11 cellular contexts compared by ENCODE assay signal in the genomic region with DNA sequence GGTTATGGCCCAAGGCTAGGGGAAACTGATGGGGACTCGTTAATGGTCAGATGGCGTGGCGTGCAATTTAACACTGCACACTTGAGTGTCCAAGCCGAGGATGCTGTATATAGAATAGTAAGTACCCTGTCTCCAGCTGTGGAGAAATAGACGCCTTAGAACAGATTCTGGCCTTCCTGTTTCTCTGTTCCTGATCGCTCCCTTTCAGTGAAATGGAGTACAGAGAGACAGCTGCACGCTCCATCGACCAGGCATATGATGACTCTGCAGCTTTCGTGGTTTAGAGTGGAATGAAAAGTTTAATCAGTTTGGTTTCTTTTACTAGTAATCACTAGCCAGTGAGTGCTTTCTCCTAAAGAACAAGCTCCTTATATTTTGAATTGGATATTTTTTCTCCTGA.
DNase-seq lines count a peak whose midpoint lies in the region; ATAC-seq and TF ChIP-seq lines count a peak whose summit lies in the region.
"Had no signal": no experiment of that assay in that cellular context is flagged by ENCODE, and none has a peak within 500 bp of the region (broad histone marks: within the 10 kb centered on the region; RNA-seq: fewer than 3 reads in every experiment).

No MANE protein-coding gene starts in this region.

- no peak overlapping the region for H3K4ac ChIP-seq in mesenchymal stem cell (ENCODE audit: low read depth in 1 of 2, low read length in 2 of 2)

- H3K4me3 ChIP-seq in GM23338 (no peak overlapping the region), mesenchymal stem cell (ENCODE audit: insufficient read depth in 1 of 2, low read depth in 1 of 2, low read length in 2 of 2) (no peak overlapping the region), Peyer's patch (no peak overlapping the region)

- TF ChIP-seq CTCF in GM23338 (conservative IDR thresholded peaks at IDR 0.05; ENCODE audit: low read depth in 2 of 2) = no peak
- no peak for TF ChIP-seq CTCF in Peyer's patch (IDR thresholded peaks at IDR 0.05)

- no peaks in the 10 kb centered on the region; the same call in 1 of the 2 replicates for H4K20me1 ChIP-seq in GM23338 (replicated peaks; ENCODE audit: insufficient read depth)

- H2BK5ac ChIP-seq in mesenchymal stem cell (ENCODE audit: low read depth, low read length, poor library complexity, severe bottlenecking) = no peak overlapping the region

- WGBS in mesenchymal stem cell = 48% methylated on average over 9 of the region's 9 CpGs

- H4K91ac ChIP-seq in mesenchymal stem cell (ENCODE audit: low read length) = no peak overlapping the region

- no peaks in the 10 kb centered on the region for H3K9me2 ChIP-seq in GM23338 (ENCODE audit: insufficient read depth)

- no peak for ATAC-seq in GM23338
- ATAC-seq in GM18861 (IDR thresholded peaks at IDR 0.05; ENCODE audit: unreplicated experiment) = no peak
- ATAC-seq in activated T-cell treated with anti-CD3 and anti-CD28 coated beads, Interleukin-2, amount 50 U/mL, for 4 hours = no peak

- H3K36me3 ChIP-seq in GM23338 (ENCODE audit: insufficient read depth) = no peaks in the 10 kb centered on the region
- H3K36me3 ChIP-seq in mesenchymal stem cell (ENCODE audit: control insufficient read depth in 1 of 2, insufficient read depth in 2 of 2, low read depth in 1 of 2, low read length in 2 of 2) = peaks cover 0 to 15% of the 10 kb centered on the region in 2 experiments
- peaks cover 0 to 14% (median 0%) of the 10 kb centered on the region in 3 donors for H3K36me3 ChIP-seq in Peyer's patch
- H3K36me3 ChIP-seq: BE2C had no signal

- no peaks in the 10 kb centered on the region for H3K9me3 ChIP-seq in mesenchymal stem cell (ENCODE audit: control insufficient read depth, low read length)
- no peaks in the 10 kb centered on the region for H3K9me3 ChIP-seq in Peyer's patch
- H3K9me3 ChIP-seq: BE2C had no signal

- no peaks in the 10 kb centered on the region for H3K9me3 Mint-ChIP-seq in GM23338
- no peaks in the 10 kb centered on the region for H3K9me3 Mint-ChIP-seq in activated T-cell treated with anti-CD3 and anti-CD28 coated beads, Interleukin-2, amount 50 U/mL, for 4 hours

- peak overlapping the region; percentile 76 for H3K27ac Mint-ChIP-seq in GM23338

- H3K4me3 Mint-ChIP-seq in GM23338 = no peak overlapping the region
- H3K4me3 Mint-ChIP-seq in activated T-cell treated with anti-CD3 and anti-CD28 coated beads, Interleukin-2, amount 50 U/mL, for 4 hours = no peak overlapping the region

- peaks cover 28% of the 10 kb centered on the region for H3K79me1 ChIP-seq in mesenchymal stem cell (replicated peaks; ENCODE audit: low read length, poor library complexity, severe bottlenecking)

- H3K27me3 Mint-ChIP-seq in GM23338 (ENCODE audit: insufficient read depth, low read depth, poor library complexity) = peaks cover 7% of the 10 kb centered on the region
- no peaks in the 10 kb centered on the region for H3K27me3 Mint-ChIP-seq in activated T-cell treated with anti-CD3 and anti-CD28 coated beads, Interleukin-2, amount 50 U/mL, for 4 hours (ENCODE audit: low read depth)

- H2BK12ac ChIP-seq in mesenchymal stem cell (ENCODE audit: low read length in 2 of 2) = no peak overlapping the region

- no peak overlapping the region for H2BK15ac ChIP-seq in mesenchymal stem cell (ENCODE audit: low read depth, poor library complexity, severe bottlenecking)

- peaks cover 12% of the 10 kb centered on the region; the same call in 2 of the 3 replicates for H3K36me3 Mint-ChIP-seq in GM23338 (ENCODE audit: low read depth)
- no peaks in the 10 kb centered on the region for H3K36me3 Mint-ChIP-seq in activated T-cell treated with anti-CD3 and anti-CD28 coated beads, Interleukin-2, amount 50 U/mL, for 4 hours (ENCODE audit: insufficient read depth)

- H3K9ac ChIP-seq in mesenchymal stem cell (ENCODE audit: low read length) = no peak overlapping the region

- H3K4me2 ChIP-seq in GM23338 = no peak overlapping the region
- H3K4me2 ChIP-seq in mesenchymal stem cell (ENCODE audit: low read length, poor library complexity, severe bottlenecking) = no peak overlapping the region

- H3K79me2 ChIP-seq in GM23338 (replicated peaks; ENCODE audit: insufficient read depth) = peaks cover 60% of the 10 kb centered on the region

- no peak overlapping the region for H2AK5ac ChIP-seq in mesenchymal stem cell (ENCODE audit: low read length, severe bottlenecking)

- H3K4me1 ChIP-seq in GM23338 (ENCODE audit: insufficient read depth) (peaks cover 47% of the 10 kb centered on the region), mesenchymal stem cell (ENCODE audit: control insufficient read depth, insufficient read depth, low read depth, low read length) (peaks cover 21% of the 10 kb centered on the region), Peyer's patch (no peaks in the 10 kb centered on the region)
- H3K4me1 ChIP-seq: BE2C had no signal

- H4K8ac ChIP-seq in mesenchymal stem cell (ENCODE audit: low read length) = no peak overlapping the region

- no peak overlapping the region for H3K14ac ChIP-seq in mesenchymal stem cell (ENCODE audit: low read length in 2 of 2)

- H2AFZ ChIP-seq in GM23338 (no peak overlapping the region), mesenchymal stem cell (ENCODE audit: low read depth, low read length) (no peak overlapping the region)

- peaks cover 62% of the 10 kb centered on the region for H3K4me1 Mint-ChIP-seq in GM23338
- no peaks in the 10 kb centered on the region for H3K4me1 Mint-ChIP-seq in activated T-cell treated with anti-CD3 and anti-CD28 coated beads, Interleukin-2, amount 50 U/mL, for 4 hours (ENCODE audit: low read depth)

- no peaks in the 10 kb centered on the region for H3F3A ChIP-seq in GM23338 (replicated peaks; ENCODE audit: low read depth)

- TF ChIP-seq POLR2A in Peyer's patch (IDR thresholded peaks at IDR 0.05) = no peak

- H3K27me3 ChIP-seq in GM23338 (ENCODE audit: insufficient read depth) (no peaks in the 10 kb centered on the region), mesenchymal stem cell (ENCODE audit: control insufficient read depth in 1 of 2, insufficient read depth in 1 of 2, low read length in 2 of 2) (no peaks in the 10 kb centered on the region), Peyer's patch (no peaks in the 10 kb centered on the region)
- H3K27me3 ChIP-seq: BE2C had no signal

- H3K23ac ChIP-seq in mesenchymal stem cell (ENCODE audit: low read length in 2 of 2) = no peak overlapping the region

- no peak overlapping the region for H3K27ac ChIP-seq in GM23338 (ENCODE audit: low read depth)
- H3K27ac ChIP-seq in mesenchymal stem cell (ENCODE audit: low read length, poor library complexity, severe bottlenecking) = peak overlapping the region; percentile 43
- H3K27ac ChIP-seq in Peyer's patch = no peak overlapping the region
- H3K27ac ChIP-seq: HL-60 had no signal

- H2BK120ac ChIP-seq in mesenchymal stem cell (ENCODE audit: low read depth, low read length) = no peak overlapping the region

- DNase-seq in Ammon's horn (ENCODE audit: low spot score) = peak; percentile 40
- DNase-seq in GM23338 (ENCODE audit: low spot score) = no peak
- peak; percentile 21 for DNase-seq in amniotic epithelial cell (ENCODE audit: low read depth)
- peak; percentile 45 for DNase-seq in mesenchymal stem cell
- DNase-seq in NCI-H1436 (lab: John Stamatoyannopoulos, UW) = no peak
- DNase-seq in activated T-cell treated with anti-CD3 and anti-CD28 coated beads, Interleukin-2, amount 50 U/mL, for 4 hours = no peak
- no peak for DNase-seq in Peyer's patch
- DNase-seq: activated effector memory CD4-positive, alpha-beta T cell treated with anti-CD3 and anti-CD28 coated beads, Interleukin-2, amount 50 U/mL, for 16 hours; BE2C had no signal

- peak overlapping the region in 1 of 2 experiments; percentile 37 for H3K18ac ChIP-seq in mesenchymal stem cell (ENCODE audit: low read depth in 1 of 2, low read length in 2 of 2)

TF ChIP-seq in GM23338, 12 proteins besides CTCF, POLR2A, EP300 and RAD21 (continues in another document):
- TF ChIP-seq ZNF331 (CRISPR knock-in tag; IDR thresholded peaks at IDR 0.05; ENCODE audit: low read depth) (no peak), CREB1 (CRISPR knock-in tag; IDR thresholded peaks at IDR 0.05; ENCODE audit: low read depth) (no peak), ZNF114 (CRISPR knock-in tag; IDR thresholded peaks at IDR 0.05) (no peak), EZH2 (IDR thresholded peaks at IDR 0.05; ENCODE audit: low read depth, unreplicated experiment) (no peak), EZH2phosphoT487 (IDR thresholded peaks at IDR 0.05; ENCODE audit: unreplicated experiment) (no peak), REST (IDR thresholded peaks at IDR 0.05; ENCODE audit: unreplicated experiment) (no peak), ETS1 (IDR thresholded peaks at IDR 0.05) (no peak)

Comparison
In these comparisons a context has a peak if more than half of its experiments do, and no peak if none do; other contexts are left out.
1. DNase-seq: peak in Ammon's horn (single experiment), amniotic epithelial cell (single experiment) and mesenchymal stem cell (single experiment); none in GM23338 (single experiment), NCI-H1436 (single experiment), activated T-cell treated with anti-CD3 and anti-CD28 coated beads, Interleukin-2, amount 50 U/mL, for 4 hours (single experiment) and Peyer's patch (0 of 3).